Comparison of ENCODE assay signal across 10 cellular contexts in the genomic region with DNA sequence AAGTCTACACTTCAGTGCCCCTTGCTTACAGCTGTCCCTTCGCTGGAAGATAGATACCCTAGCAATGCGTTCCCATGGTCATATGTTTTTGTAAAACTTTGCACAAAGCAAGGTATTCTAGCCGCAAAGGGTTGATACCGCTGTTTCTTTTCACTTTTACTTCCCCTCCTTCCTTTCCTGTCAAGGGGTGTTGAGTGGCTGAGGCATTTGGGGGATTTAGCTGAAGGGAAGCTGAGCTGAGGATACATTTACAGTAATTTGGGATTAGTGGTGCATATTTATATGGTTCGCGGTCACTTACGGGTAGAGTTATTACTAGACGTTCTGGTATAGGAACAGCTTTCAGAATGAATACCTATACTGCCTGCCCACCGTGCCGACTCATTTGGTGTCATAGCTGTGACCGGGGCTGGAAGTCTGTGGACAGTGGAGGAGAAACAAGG.
DNase-seq lines count a peak whose midpoint lies in the region; ATAC-seq and TF ChIP-seq lines count a peak whose summit lies in the region.
"Had no signal": no experiment of that assay in that cellular context is flagged by ENCODE, and none has a peak within 500 bp of the region (broad histone marks: within the 10 kb centered on the region; RNA-seq: fewer than 3 reads in every experiment).

No MANE protein-coding gene starts in this region.

- no peaks in the 10 kb centered on the region for H3K36me3 Mint-ChIP-seq in activated CD4-positive, alpha-beta memory T cell treated with anti-CD3 and anti-CD28 coated beads, Interleukin-2, amount 10 ng/mL, durations not matched to agents 7 days and 5 days (ENCODE audit: low read depth)
- H3K36me3 Mint-ChIP-seq: activated naive CD8-positive, alpha-beta T cell had no signal

- peak; percentile 59 for ATAC-seq in HG02798 (IDR thresholded peaks at IDR 0.05; ENCODE audit: poor library complexity, unreplicated experiment)
- no peak for ATAC-seq in omental fat pad (ENCODE audit: low FRiP score)
- no peak for ATAC-seq in GM18519 (IDR thresholded peaks at IDR 0.05; ENCODE audit: low FRiP score, unreplicated experiment)

- peaks cover 12% of the 10 kb centered on the region for H3K4me1 Mint-ChIP-seq in activated CD4-positive, alpha-beta memory T cell treated with anti-CD3 and anti-CD28 coated beads, Interleukin-2, amount 10 ng/mL, durations not matched to agents 7 days and 5 days

- POLR2A ChIA-PET in activated CD4-positive, alpha-beta memory T cell treated with anti-CD3 and anti-CD28 coated beads, Interleukin-2, amount 10 ng/mL, durations not matched to agents 7 days and 5 days (lab: Charles Lee) = interaction anchor here (1.7 kb wide), 1 partner anchor 11 kb away, joined by 5 read pairs; no protein-coding TSS in a partner anchor

- no peak overlapping the region for H3K27ac Mint-ChIP-seq in activated CD4-positive, alpha-beta memory T cell treated with anti-CD3 and anti-CD28 coated beads, Interleukin-2, amount 10 ng/mL, durations not matched to agents 7 days and 5 days
- H3K27ac Mint-ChIP-seq: activated naive CD8-positive, alpha-beta T cell had no signal

- H3K27me3 Mint-ChIP-seq in activated CD4-positive, alpha-beta memory T cell treated with anti-CD3 and anti-CD28 coated beads, Interleukin-2, amount 10 ng/mL, durations not matched to agents 7 days and 5 days = peaks cover 16% of the 10 kb centered on the region
- H3K27me3 Mint-ChIP-seq: activated naive CD8-positive, alpha-beta T cell had no signal

- H3K9me3 Mint-ChIP-seq in activated CD4-positive, alpha-beta memory T cell treated with anti-CD3 and anti-CD28 coated beads, Interleukin-2, amount 10 ng/mL, durations not matched to agents 7 days and 5 days = no peaks in the 10 kb centered on the region

- CTCF ChIA-PET in activated CD4-positive, alpha-beta memory T cell treated with anti-CD3 and anti-CD28 coated beads, Interleukin-2, amount 10 ng/mL, durations not matched to agents 7 days and 5 days (lab: Charles Lee) = interaction anchor here (1.7 kb wide), 1 partner anchor 86 kb away, joined by 4 read pairs; no protein-coding TSS in a partner anchor

- TF ChIP-seq CTCF in omental fat pad (IDR thresholded peaks at IDR 0.05) = no peak

- H3K4me3 Mint-ChIP-seq in activated CD4-positive, alpha-beta memory T cell treated with anti-CD3 and anti-CD28 coated beads, Interleukin-2, amount 10 ng/mL, durations not matched to agents 7 days and 5 days = no peak overlapping the region
- H3K4me3 Mint-ChIP-seq: activated naive CD8-positive, alpha-beta T cell had no signal

- DNase-seq in stimulated activated naive CD4-positive, alpha-beta T cell treated with Interleukin-2 at 50 U/mL for 16 hours (lab: John Stamatoyannopoulos, UW) = peak; percentile 19
- DNase-seq in stimulated activated naive CD4-positive, alpha-beta T cell (lab: John Stamatoyannopoulos, UW) = no peak
- peak; percentile 28 for DNase-seq in activated CD4-positive, alpha-beta memory T cell treated with anti-CD3 and anti-CD28 coated beads, Interleukin-2, amount 10 ng/mL, durations not matched to agents 7 days and 5 days
- DNase-seq in NCI-H1417 (lab: John Stamatoyannopoulos, UW) (no peak), omental fat pad (ENCODE audit: low spot score) (no peak), GM03348 (ENCODE audit: low spot score) (no peak)
- DNase-seq: HCEC 1CT had no signal

Comparison
In these comparisons a context has a peak if more than half of its experiments do, and no peak if none do; other contexts are left out.
1. DNase-seq: peak in stimulated activated naive CD4-positive, alpha-beta T cell treated with Interleukin-2 at 50 U/mL for 16 hours (single experiment) and activated CD4-positive, alpha-beta memory T cell treated with anti-CD3 and anti-CD28 coated beads, Interleukin-2, amount 10 ng/mL, durations not matched to agents 7 days and 5 days (single experiment); none in stimulated activated naive CD4-positive, alpha-beta T cell (0 of 6), NCI-H1417 (0 of 3), omental fat pad (single experiment) and GM03348 (single experiment).